17 cellular contexts compared by ENCODE assay signal in genomic region chr17:16150251-16150859, GRCh38.
DNase-seq lines count a peak whose midpoint lies in the region; ATAC-seq and TF ChIP-seq lines count a peak whose summit lies in the region.
"Had no signal": no experiment of that assay in that cellular context is flagged by ENCODE, and none has a peak within 500 bp of the region (broad histone marks: within the 10 kb centered on the region; RNA-seq: fewer than 3 reads in every experiment).

No MANE protein-coding gene starts in this region.

- H3K4me3 Mint-ChIP-seq in HFFc6, result no peak overlapping the region
- H3K4me3 Mint-ChIP-seq in CD4-positive, alpha-beta T cell, result no peak overlapping the region
- no peak overlapping the region for H3K4me3 Mint-ChIP-seq in naive thymus-derived CD8-positive, alpha-beta T cell
- H3K4me3 Mint-ChIP-seq: T-helper 2 cell treated with Interferon-gamma antibody and Interleukin-4, amounts not matched to agents 5 μg/mL and 100 μg/mL, for 36 hours had no signal

- POLR2A ChIA-PET in CD4-positive, alpha-beta T cell (lab: Charles Lee), result no interaction called here
- POLR2A ChIA-PET in naive thymus-derived CD8-positive, alpha-beta T cell (lab: Charles Lee), result interaction anchor here (0.6 kb wide), 1 partner anchor 28 kb away, joined by 4 read pairs; no protein-coding TSS in a partner anchor

- peaks cover 2% of the 10 kb centered on the region; the same call in 1 of the 2 replicates for H3K27me3 Mint-ChIP-seq in HFFc6 (ENCODE audit: insufficient read depth)
- H3K27me3 Mint-ChIP-seq in CD4-positive, alpha-beta T cell, result no peaks in the 10 kb centered on the region
- no peaks in the 10 kb centered on the region for H3K27me3 Mint-ChIP-seq in naive thymus-derived CD8-positive, alpha-beta T cell

- H3K27ac Mint-ChIP-seq in HFFc6, result peak overlapping the region; percentile 33; the same call in 1 of the 2 replicates
- H3K27ac Mint-ChIP-seq in CD4-positive, alpha-beta T cell, result no peak overlapping the region
- no peak overlapping the region for H3K27ac Mint-ChIP-seq in naive thymus-derived CD8-positive, alpha-beta T cell
- H3K27ac Mint-ChIP-seq: T-helper 2 cell treated with Interferon-gamma antibody and Interleukin-4, amounts not matched to agents 5 μg/mL and 100 μg/mL, for 36 hours had no signal

- TF ChIP-seq CTCF in 22Rv1 (IDR thresholded peaks at IDR 0.05), result no peak
- TF ChIP-seq CTCF in HFFc6 (IDR thresholded peaks at IDR 0.05), result no peak
- TF ChIP-seq CTCF in CD4-positive, alpha-beta T cell (IDR thresholded peaks at IDR 0.05), result no peak
- no peak for TF ChIP-seq CTCF in upper lobe of right lung (IDR thresholded peaks at IDR 0.05)

- CTCF ChIA-PET in CD4-positive, alpha-beta T cell (lab: Charles Lee), result no interaction called here

- no peaks in the 10 kb centered on the region for H3K9me3 ChIP-seq in CD4-positive, alpha-beta T cell (ENCODE audit: control insufficient read depth, low read length)
- no peaks in the 10 kb centered on the region for H3K9me3 ChIP-seq in upper lobe of right lung
- H3K9me3 ChIP-seq: gastroesophageal sphincter, thyroid gland had no signal

- intact Hi-C loops in CD4-positive, alpha-beta T cell (cut with DNase I, micrococcal nuclease), result no loop called here
- intact Hi-C loops in upper lobe of right lung (cut with DNase I), result no loop called here

- peaks cover 78% of the 10 kb centered on the region for H3K36me3 ChIP-seq in upper lobe of right lung

- ATAC-seq in CD4-positive, alpha-beta T cell (ENCODE audit: poor library complexity), result no peak
- ATAC-seq in naive thymus-derived CD8-positive, alpha-beta T cell, result no peak
- ATAC-seq in upper lobe of right lung, result no peak
- ATAC-seq: gastroesophageal sphincter had no signal

- peaks cover 65% of the 10 kb centered on the region for H3K36me3 Mint-ChIP-seq in HFFc6 (ENCODE audit: low read depth)
- H3K36me3 Mint-ChIP-seq in CD4-positive, alpha-beta T cell (ENCODE audit: low read depth), result peaks cover 90% of the 10 kb centered on the region
- H3K36me3 Mint-ChIP-seq in naive thymus-derived CD8-positive, alpha-beta T cell, result peaks cover 12 to 78% (median 42%) of the 10 kb centered on the region in 3 donors

- H3K27me3 ChIP-seq in CD4-positive, alpha-beta T cell (ENCODE audit: control insufficient read depth, insufficient read depth, low read length), result no peaks in the 10 kb centered on the region
- H3K27me3 ChIP-seq in upper lobe of right lung, result no peaks in the 10 kb centered on the region
- H3K27me3 ChIP-seq: gastroesophageal sphincter, thyroid gland had no signal

- no peaks in the 10 kb centered on the region for H3K9me3 Mint-ChIP-seq in HFFc6
- H3K9me3 Mint-ChIP-seq in CD4-positive, alpha-beta T cell, result no peaks in the 10 kb centered on the region
- H3K9me3 Mint-ChIP-seq in naive thymus-derived CD8-positive, alpha-beta T cell, result no peaks in the 10 kb centered on the region

- H3K27ac ChIP-seq in 22Rv1 (peak overlapping the region; percentile 42), upper lobe of right lung (no peak overlapping the region)
- no peak overlapping the region for H3K27ac ChIP-seq in CD4-positive, alpha-beta T cell (ENCODE audit: low read depth, low read length)
- H3K27ac ChIP-seq: gastroesophageal sphincter, HL-60, thyroid gland had no signal

- peaks cover 19% of the 10 kb centered on the region for H3K4me1 Mint-ChIP-seq in HFFc6 (ENCODE audit: low read depth)
- H3K4me1 Mint-ChIP-seq in CD4-positive, alpha-beta T cell (ENCODE audit: low read depth), result peaks cover 4% of the 10 kb centered on the region
- H3K4me1 Mint-ChIP-seq in naive thymus-derived CD8-positive, alpha-beta T cell, result peaks cover 0 to 3% (median 0%) of the 10 kb centered on the region in 4 donors

- H3K4me3 ChIP-seq in upper lobe of right lung, result no peak overlapping the region
- H3K4me3 ChIP-seq: gastroesophageal sphincter, thyroid gland had no signal

- DNase-seq in HFFc6 (peak; percentile 24), amniotic epithelial cell (ENCODE audit: low read depth) (peak; percentile 71), glomerular endothelial cell (ENCODE audit: extremely low read depth, low read depth, low spot score) (peak; percentile 33), upper lobe of right lung (no peak), NCI-H2029 treated with DMSO at 0.1 percent for 48 hours (lab: John Stamatoyannopoulos, UW) (no peak)
- no peak for DNase-seq in CD4-positive, alpha-beta T cell
- DNase-seq in naive thymus-derived CD8-positive, alpha-beta T cell, result no peak
- DNase-seq: activated naive CD4-positive, alpha-beta T cell; MV-4-11; NCI-H2171 treated with DMSO at 0.1 percent for 48 hours; OCI-M1; small intestine; thyroid gland had no signal

- H3K4me1 ChIP-seq in upper lobe of right lung, result no peaks in the 10 kb centered on the region

Comparison
In these comparisons a context has a peak if more than half of its experiments do, and no peak if none do; other contexts are left out.
1. DNase-seq: peak in HFFc6 (single experiment), amniotic epithelial cell (single experiment) and glomerular endothelial cell (single experiment); none in CD4-positive, alpha-beta T cell (0 of 10), naive thymus-derived CD8-positive, alpha-beta T cell (0 of 10), upper lobe of right lung (single experiment) and NCI-H2029 treated with DMSO at 0.1 percent for 48 hours (single experiment).